In the genomic region with DNA sequence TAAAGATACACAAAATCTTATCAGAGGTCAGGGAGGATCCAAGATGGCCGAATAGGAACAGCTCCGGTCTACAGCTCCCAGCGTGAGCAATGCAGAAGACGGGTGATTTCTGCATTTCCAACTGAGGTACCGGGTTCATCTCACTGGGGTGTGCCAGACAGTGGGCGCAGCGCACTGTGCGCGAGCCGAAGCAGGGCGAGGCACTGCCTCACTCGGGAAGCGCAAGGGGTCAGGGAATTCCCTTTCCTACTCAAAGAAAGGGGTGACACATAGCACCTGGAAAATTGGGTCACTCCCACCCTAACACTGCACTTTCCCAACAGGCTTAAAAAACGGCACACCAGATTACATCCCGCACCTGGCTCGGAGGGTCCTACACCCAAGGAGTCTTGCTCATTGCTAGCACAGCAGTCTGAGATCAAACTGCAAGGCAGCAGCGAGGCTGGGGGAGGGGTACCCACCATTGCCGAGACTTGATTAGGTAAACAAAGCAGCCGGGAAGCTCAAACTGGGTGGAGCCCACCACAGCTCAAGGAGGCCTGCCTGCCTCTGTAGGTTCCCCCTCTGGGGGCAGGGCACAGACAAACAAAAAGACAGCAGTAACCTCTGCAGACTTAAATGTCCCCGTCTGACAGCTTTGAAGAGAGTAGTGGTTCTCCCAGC, we compare ENCODE assay signal across 4 cellular contexts. TPM values are rescaled to one million over a fixed set of nuclear protein-coding genes. Genes with fewer than 3 reads are reported as not detected.
"Had no signal": no experiment of that assay in that cellular context is flagged by ENCODE, and none has a peak within 500 bp of the region (broad histone marks: within the 10 kb centered on the region; RNA-seq: fewer than 3 reads in every experiment).

No MANE protein-coding gene starts in this region.

RNA-seq across cellular contexts. Expression of a gene that starts 55.7 kb away (rescaled TPM):
- total RNA-seq: HepG2, HT-29, K562, PC-3 had no signal
